In genomic region chr11:77294040-77294439, GRCh38 we compare ENCODE assay signal across 12 cellular contexts. TPM values are rescaled to one million over a fixed set of nuclear protein-coding genes. Genes with fewer than 3 reads are reported as not detected.
"Had no signal": no experiment of that assay in that cellular context is flagged by ENCODE, and none has a peak within 500 bp of the region (broad histone marks: within the 10 kb centered on the region; RNA-seq: fewer than 3 reads in every experiment).

No MANE protein-coding gene starts in this region.

- H3K9me3 ChIP-seq: HAP-1 had no signal

- H3K4me2 ChIP-seq: GM23338 had no signal

- H3K4me3 ChIP-seq: GM23248, GM23338, HAP-1 had no signal

- H3K36me3 ChIP-seq: HAP-1 had no signal

- ATAC-seq: GM23338, HCT116 had no signal

- FAIRE-seq: H1, H54 had no signal

- H2AFZ ChIP-seq: GM23248, GM23338 had no signal

- H3K27ac ChIP-seq: GM23248 had no signal

- H3K9ac ChIP-seq: GM23248 had no signal

- DNase-seq: GM23248, GOT3, H7, H9, HCEC 1CT, HFFc6 had no signal

- H3K4me1 ChIP-seq: HAP-1 had no signal

RNA-seq across cellular contexts. Expression of gene GDPD4, which starts 7.4 kb away (rescaled TPM):
- total RNA-seq: GM23248, GM23338, H1, H4, H7, H9, HFFc6 had no signal
- polyA plus RNA-seq: GM23248, GM23338, H1 had no signal
